In the genomic region with DNA sequence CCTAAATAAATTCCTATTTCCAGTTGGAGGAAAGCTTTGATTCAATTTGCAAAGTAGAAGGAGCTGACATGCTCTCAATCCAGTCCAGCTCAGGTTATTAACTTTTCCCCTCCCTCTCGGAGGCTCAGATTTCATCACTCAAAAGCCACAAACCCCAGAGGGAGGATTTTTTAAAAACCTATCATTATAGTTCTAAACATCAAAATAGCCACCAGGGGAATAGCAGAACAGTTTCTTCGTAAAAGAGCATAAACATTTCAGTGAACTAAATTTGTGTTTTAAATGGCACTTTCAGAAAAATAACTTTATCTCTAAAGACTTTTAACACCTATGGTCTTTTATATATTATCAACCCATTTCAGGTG, we compare ENCODE assay signal across 1 cellular context.
TF ChIP-seq lines count a peak whose summit lies in the region.

No MANE protein-coding gene starts in this region.

TF ChIP-seq in HepG2, 621 proteins besides CTCF, POLR2A, EP300 and RAD21 (continued from another document):
- TF ChIP-seq HNF1A (IDR thresholded peaks at IDR 0.05; ENCODE audit: low read depth) (no peak), HNF1A (CRISPR knock-in tag; IDR thresholded peaks at IDR 0.05; ENCODE audit: borderline replicate concordance) (no peak), IRF9 (CRISPR knock-in tag; IDR thresholded peaks at IDR 0.05; ENCODE audit: borderline replicate concordance) (no peak), SNRNP70 (IDR thresholded peaks at IDR 0.05; ENCODE audit: low read depth, low read length) (no peak), HMGA1 (CRISPR knock-in tag; conservative IDR thresholded peaks at IDR 0.05) (no peak)
